ENCODE assay signal across 15 cellular contexts in genomic region chr7:104548861-104549260, GRCh38.
DNase-seq lines count a peak whose midpoint lies in the region; ATAC-seq, FAIRE-seq and TF ChIP-seq lines count a peak whose summit lies in the region.
"Had no signal": no experiment of that assay in that cellular context is flagged by ENCODE, and none has a peak within 500 bp of the region (broad histone marks: within the 10 kb centered on the region; RNA-seq: fewer than 3 reads in every experiment).

No MANE protein-coding gene starts in this region.

- H3K36me3 ChIP-seq in H1 (ENCODE audit: control insufficient read depth in 2 of 4, insufficient read depth in 4 of 4, low read length in 3 of 4), result no peaks in the 10 kb centered on the region
- H3K36me3 ChIP-seq: BLaER1 had no signal

- no peak overlapping the region for H3K18ac ChIP-seq in H1 (ENCODE audit: extremely low read depth, low read length)

- H4K91ac ChIP-seq in H1 (replicated peaks; ENCODE audit: insufficient read length, low read length), result no peak overlapping the region

- H4K8ac ChIP-seq in H1 (ENCODE audit: extremely low read depth, insufficient read depth, low read length), result no peak overlapping the region

- DNase-seq in ACHN, result peak; percentile 44
- DNase-seq in GM13977 (ENCODE audit: low spot score), result no peak
- DNase-seq in NCI-H524 treated with DMSO at 0.1 percent for 48 hours (lab: John Stamatoyannopoulos, UW), result peak; percentile 28
- no peak for DNase-seq in H1 (ENCODE audit: low read depth in 1 of 2, low spot score in 2 of 2)
- DNase-seq in putamen (ENCODE audit: low spot score), result no peak
- no peak for DNase-seq in AG08395 (ENCODE audit: low spot score)
- DNase-seq: GF-D8, mesenchymal stem cell, NCI-H2227 treated with DMSO at 0.1 percent for 48 hours had no signal

- no peaks in the 10 kb centered on the region for H3K4me1 ChIP-seq in H1 (replicated peaks in 1 of 4; ENCODE audit: control insufficient read depth in 3 of 4, insufficient read depth in 4 of 4, low read length in 3 of 4)
- H3K4me1 ChIP-seq: BLaER1, parathyroid adenoma had no signal

- no peak overlapping the region for H2BK5ac ChIP-seq in H1 (ENCODE audit: low read depth, low read length)

- no peak overlapping the region for H3K27ac ChIP-seq in H1 (ENCODE audit: low read depth, low read length)
- H3K27ac ChIP-seq: BLaER1, parathyroid adenoma had no signal

- TF ChIP-seq EP300 in H1 (IDR thresholded peaks at IDR 0.05; ENCODE audit: borderline replicate concordance in 1 of 2, low read depth in 2 of 2, low read length in 2 of 2), result no peak

- TF ChIP-seq CTCF in GM13977 (IDR thresholded peaks at IDR 0.05; ENCODE audit: extremely low read depth, insufficient read depth, missing control alignments) (peak; percentile 14), H1 (IDR thresholded peaks at IDR 0.05; ENCODE audit: control extremely low read depth in 1 of 3, insufficient read depth in 1 of 3, low read depth in 1 of 3, low read length in 3 of 3) (peak in 1 of 3 experiments; percentile 11; a peak in 1 of 4 replicates)

- no peak overlapping the region for H3K4ac ChIP-seq in H1 (replicated peaks; ENCODE audit: insufficient read length, low read depth, low read length)

- no peak overlapping the region for H3K4me3 ChIP-seq in H1 (ENCODE audit: extremely low read depth in 1 of 4, insufficient read depth in 2 of 4, low read depth in 3 of 4, low read length in 4 of 4)
- H3K4me3 ChIP-seq: BLaER1 had no signal

- no peak for TF ChIP-seq POLR2A in H1 (IDR thresholded peaks at IDR 0.05; ENCODE audit: control extremely low read depth in 1 of 2, low read depth in 2 of 2, low read length in 2 of 2)

- H3K56ac ChIP-seq in H1 (replicated peaks; ENCODE audit: insufficient read length, low read depth, low read length), result no peak overlapping the region

- ATAC-seq in GM21723 (IDR thresholded peaks at IDR 0.05; ENCODE audit: unreplicated experiment), result no peak
- ATAC-seq in GM19023 (IDR thresholded peaks at IDR 0.05; ENCODE audit: unreplicated experiment), result no peak
- ATAC-seq: stimulated activated memory B cell treated with anti-CD40 and anti-IgM and Interleukin-4, amounts not matched to agents 10 μg/mL and 1 μg/mL and 100 μg/mL, for 72 hours had no signal

- H3K79me2 ChIP-seq in H1 (ENCODE audit: control insufficient read depth in 1 of 2, insufficient read depth in 2 of 2, low read length in 2 of 2), result no peaks in the 10 kb centered on the region
- H3K79me2 ChIP-seq: parathyroid adenoma had no signal

- no peaks in the 10 kb centered on the region for H3K79me1 ChIP-seq in H1 (ENCODE audit: low read depth, low read length)

- peak; percentile 25 to 28; a peak in 3 of 4 replicates for TF ChIP-seq RAD21 in H1 (IDR thresholded peaks at IDR 0.05 in 1 of 2, conservative IDR thresholded peaks at IDR 0.05 in 1 of 2; ENCODE audit: low read depth in 2 of 2, low read length in 2 of 2)

- CTCF ChIA-PET in H1 (lab: Charles Lee; ENCODE audit: partially characterized antibody), result no interaction called here

- H3K9me3 ChIP-seq in H1 (ENCODE audit: insufficient read depth in 2 of 2, low read depth in 1 of 2, low read length in 1 of 2), result peaks cover 15 to 44% of the 10 kb centered on the region in 2 experiments; a peak in 3 of 4 replicates
- H3K9me3 ChIP-seq: BLaER1 had no signal

- POLR2A ChIA-PET in H1 (lab: Charles Lee; ENCODE audit: partially characterized antibody), result no interaction called here

- no peaks in the 10 kb centered on the region for H3K27me3 ChIP-seq in H1 (replicated peaks in 1 of 4; ENCODE audit: control insufficient read depth in 3 of 4, extremely low read depth in 1 of 4, insufficient read depth in 3 of 4, low read length in 3 of 4)
- H3K27me3 ChIP-seq: BLaER1 had no signal

- no peak for FAIRE-seq in H1 (lab: Jason Lieb, UNC)
- FAIRE-seq: HTR-8/SVneo had no signal

- H2BK12ac ChIP-seq in H1 (ENCODE audit: low read depth, low read length), result no peak overlapping the region

- no peak overlapping the region for H4K5ac ChIP-seq in H1 (ENCODE audit: insufficient read length, low read depth, low read length)

- H3K4me2 ChIP-seq in H1 (ENCODE audit: insufficient read depth in 1 of 2, low read depth in 2 of 2, low read length in 2 of 2), result no peak overlapping the region
- H3K4me2 ChIP-seq: BLaER1 had no signal

- no peak overlapping the region for H3K23ac ChIP-seq in H1 (ENCODE audit: insufficient read length)

- H3K23me2 ChIP-seq in H1 (ENCODE audit: low read depth, low read length), result no peaks in the 10 kb centered on the region

- H2BK15ac ChIP-seq in H1 (ENCODE audit: low read length), result no peak overlapping the region

- no peak overlapping the region for H2BK120ac ChIP-seq in H1 (replicated peaks; ENCODE audit: low read depth, low read length)

- 74% methylated on average over 2 of the region's 2 CpGs; no CpG with 5 or more reads in 1 of the 2 experiments for WGBS in H1 (ENCODE audit: extremely low coverage in 1 of 2, insufficient coverage in 1 of 2, insufficient read length in 1 of 2, insufficient replicate concordance in 2 of 2, low coverage in 1 of 2, low lambda C conversion rate in 2 of 2, missing lambda C conversion rate in 1 of 2), 2 experiments

- no peak overlapping the region for H2AK5ac ChIP-seq in H1 (ENCODE audit: low read depth, low read length)

- H4K20me1 ChIP-seq in H1 (replicated peaks in 1 of 2; ENCODE audit: control insufficient read depth in 1 of 2, insufficient read depth in 2 of 2, low read length in 2 of 2), result no peaks in the 10 kb centered on the region
- H4K20me1 ChIP-seq: BLaER1 had no signal

- in situ Hi-C loops in ACHN (cut with HindIII; ENCODE audit: low pct_ligation_motif_present, low pct_unique_long_range_greater_than_20kb, low sequenced_read_pairs), result no loop called here
- in situ Hi-C loops in GM13977 (cut with MboI; ENCODE audit: low pct_unique_long_range_greater_than_20kb, low sequenced_read_pairs, unreplicated experiment), result no loop called here

- no peak overlapping the region for H3K9ac ChIP-seq in H1 (replicated peaks in 1 of 4; ENCODE audit: extremely low read depth in 1 of 4, low read depth in 3 of 4, low read length in 3 of 4)
- H3K9ac ChIP-seq: BLaER1, parathyroid adenoma had no signal

- no peak overlapping the region for H2AFZ ChIP-seq in H1 (ENCODE audit: low read length)
- H2AFZ ChIP-seq: parathyroid adenoma had no signal

- H2BK20ac ChIP-seq in H1 (ENCODE audit: low read length), result no peak overlapping the region

- H3K14ac ChIP-seq in H1 (ENCODE audit: insufficient read length), result no peak overlapping the region

TF ChIP-seq in H1, 55 proteins besides CTCF, POLR2A, EP300 and RAD21:
- TF ChIP-seq CEBPB (IDR thresholded peaks at IDR 0.05; ENCODE audit: low read depth, low read length), result no peak
- no peak for TF ChIP-seq CREB1 (IDR thresholded peaks at IDR 0.05)
- TF ChIP-seq RXRA (IDR thresholded peaks at IDR 0.05; ENCODE audit: insufficient read depth, low read depth, low read length), result no peak
- no peak for TF ChIP-seq TAF7 (optimal IDR thresholded peaks at IDR 0.05; ENCODE audit: borderline replicate concordance, low read depth, low read length)
- no peak for TF ChIP-seq NRF1 (IDR thresholded peaks at IDR 0.05; ENCODE audit: low read depth, low read length)

Comparison
In these comparisons a context has a peak if more than half of its experiments do, and no peak if none do; other contexts are left out.
1. DNase-seq: peak in ACHN (single experiment) and NCI-H524 treated with DMSO at 0.1 percent for 48 hours (single experiment); none in GM13977 (single experiment), H1 (0 of 2), putamen (single experiment) and AG08395 (single experiment).